8 cellular contexts compared by ENCODE assay signal in the genomic region with DNA sequence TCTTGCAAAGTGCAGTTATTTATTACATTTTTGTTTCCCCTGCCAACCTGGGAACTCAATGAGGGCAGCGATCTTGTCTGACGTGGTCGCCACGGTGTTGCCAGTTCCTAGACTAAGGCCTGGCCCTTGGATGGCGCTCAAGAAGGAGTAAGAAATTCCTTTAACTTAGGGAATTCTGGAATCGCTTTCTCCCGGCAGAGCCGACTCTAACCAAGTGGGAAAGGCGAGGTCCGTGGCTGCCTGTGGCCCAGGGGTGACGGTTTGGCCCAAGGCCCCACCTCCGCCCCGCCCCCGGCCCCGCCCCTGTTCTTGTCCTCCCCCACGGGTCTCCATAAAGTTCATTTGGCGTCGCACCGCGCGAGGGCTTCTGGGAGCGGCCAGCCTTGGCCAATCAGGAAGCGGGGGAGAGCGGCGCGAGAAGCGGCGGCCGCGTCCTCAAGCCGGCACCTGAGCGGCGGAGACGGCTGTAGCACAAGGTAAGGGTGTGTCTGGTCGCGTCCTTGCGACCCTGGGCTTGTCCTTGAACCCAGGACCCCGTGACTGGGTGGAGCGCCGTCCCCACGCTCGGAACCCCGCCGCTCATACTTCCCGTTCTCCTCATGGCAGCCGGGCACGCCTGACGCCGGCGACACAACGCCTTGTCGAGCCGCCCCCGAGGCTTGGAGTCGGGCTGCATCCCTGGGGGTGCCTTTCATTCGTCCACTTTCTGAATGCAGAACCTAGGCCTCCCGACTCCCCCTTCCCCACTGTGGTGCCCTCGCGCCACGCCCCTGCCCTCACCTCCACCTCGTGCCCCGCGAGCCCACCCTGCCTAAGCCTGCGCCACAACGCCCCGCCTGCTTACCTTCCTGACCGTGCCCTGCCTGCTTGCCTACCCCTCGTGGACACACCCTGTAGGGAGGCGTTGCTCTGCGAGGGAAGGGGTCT. TPM values are rescaled to one million over a fixed set of nuclear protein-coding genes. Genes with fewer than 3 reads are reported as not detected.
DNase-seq lines count a peak whose midpoint lies in the region; ATAC-seq and TF ChIP-seq lines count a peak whose summit lies in the region.

Gene NUP93, plus strand, starts transcription at position 394 of the 927 bp plus-strand sequence. CDS start 18,119 bp downstream, outside the sequence.

- H3K4me3 Mint-ChIP-seq in activated naive CD8-positive, alpha-beta T cell treated with anti-CD3 and anti-CD28 coated beads, Interleukin-2, amount 10 ng/mL, durations not matched to agents 7 days and 5 days, result no peak within 1 kb of the TSS

- H3K36me3 ChIP-seq in SU-DHL-6 (ENCODE audit: low read length), result no peaks in the 10 kb centered on the region
- H3K36me3 ChIP-seq in parathyroid adenoma (ENCODE audit: control insufficient read depth, insufficient read depth, low read length), result no peaks in the 10 kb centered on the region
- H3K36me3 ChIP-seq in tibial artery, result no peaks in the 10 kb centered on the region

- peak within 1 kb of the TSS; percentile 89 for H3K9ac ChIP-seq in SU-DHL-6 (ENCODE audit: low read length)
- H3K9ac ChIP-seq in parathyroid adenoma, result peak within 1 kb of the TSS; percentile 73

- TF ChIP-seq CTCF in SU-DHL-6 (IDR thresholded peaks at IDR 0.05; ENCODE audit: insufficient read depth, low read length, poor library complexity, severe bottlenecking) (no peak), parathyroid adenoma (IDR thresholded peaks at IDR 0.05) (no peak), tibial artery (IDR thresholded peaks at IDR 0.05) (no peak)

- intact Hi-C loops in Right ventricle myocardium superior (cut with DNase I), result no loop called here
- intact Hi-C loops in tibial artery (cut with DNase I; ENCODE audit: low total_unique reads), result no loop called here

- no peaks in the 10 kb centered on the region for H3K9me2 ChIP-seq in SU-DHL-6 (replicated peaks; ENCODE audit: insufficient read depth, low read length)

- ATAC-seq in HG02678 (IDR thresholded peaks at IDR 0.05; ENCODE audit: unreplicated experiment), result peak; percentile 91
- peak; percentile 94 for ATAC-seq in activated naive CD8-positive, alpha-beta T cell treated with anti-CD3 and anti-CD28 coated beads, Interleukin-2, amount 10 ng/mL, durations not matched to agents 7 days and 5 days (ENCODE audit: low read depth)
- peak; percentile 99 for ATAC-seq in Right ventricle myocardium superior (ENCODE audit: poor library complexity)

- peaks cover 49% of the 10 kb centered on the region for H3K79me2 ChIP-seq in SU-DHL-6 (ENCODE audit: insufficient read depth, low read length)
- H3K79me2 ChIP-seq in parathyroid adenoma, result peaks cover 38% of the 10 kb centered on the region

- POLR2A ChIA-PET in activated naive CD8-positive, alpha-beta T cell treated with anti-CD3 and anti-CD28 coated beads, Interleukin-2, amount 10 ng/mL, durations not matched to agents 7 days and 5 days (lab: Charles Lee), result interaction anchor here (0.9 to 1.5 kb wide), 2 partner anchors 21 to 126 kb away, joined by 3 to 5 read pairs; no protein-coding TSS in a partner anchor

- H3K9me3 Mint-ChIP-seq in activated naive CD8-positive, alpha-beta T cell treated with anti-CD3 and anti-CD28 coated beads, Interleukin-2, amount 10 ng/mL, durations not matched to agents 7 days and 5 days, result no peaks in the 10 kb centered on the region

- DNase-seq in NCI-H1417 (lab: John Stamatoyannopoulos, UW) (peak; percentile 84 to 94 (median 90)), Right ventricle myocardium superior (peak; percentile 96), tibial artery (peak; percentile 91 to 94)
- peak; percentile 90 for DNase-seq in activated naive CD8-positive, alpha-beta T cell treated with anti-CD3 and anti-CD28 coated beads, Interleukin-2, amount 10 ng/mL, durations not matched to agents 7 days and 5 days

- H3K27me3 ChIP-seq in SU-DHL-6 (ENCODE audit: low read length) (no peaks in the 10 kb centered on the region), parathyroid adenoma (ENCODE audit: control insufficient read depth, insufficient read depth, low read length) (no peaks in the 10 kb centered on the region), tibial artery (no peaks in the 10 kb centered on the region)

- H3K4me1 ChIP-seq in parathyroid adenoma, result no peaks in the 10 kb centered on the region
- H3K4me1 ChIP-seq in tibial artery, result peaks cover 0 to 29% (median 17%) of the 10 kb centered on the region in 4 donors

- H3F3A ChIP-seq in SU-DHL-6 (ENCODE audit: insufficient read depth), result no peaks in the 10 kb centered on the region

- H3K4me2 ChIP-seq in SU-DHL-6 (ENCODE audit: low read depth, low read length, poor library complexity, severe bottlenecking) (peak within 1 kb of the TSS; percentile 94), parathyroid adenoma (ENCODE audit: low read length) (peak within 1 kb of the TSS; percentile 100)

- TF ChIP-seq POLR2A in GM10847 (IDR thresholded peaks at IDR 0.05; ENCODE audit: extremely low read depth, insufficient read length), result peak; percentile 68

- no peaks in the 10 kb centered on the region for H3K9me3 ChIP-seq in SU-DHL-6 (ENCODE audit: insufficient read depth, low read length)
- H3K9me3 ChIP-seq in parathyroid adenoma (ENCODE audit: control insufficient read depth, low read length), result no peaks in the 10 kb centered on the region
- H3K9me3 ChIP-seq in tibial artery, result no peaks in the 10 kb centered on the region

- no peaks in the 10 kb centered on the region for H3K27me3 Mint-ChIP-seq in activated naive CD8-positive, alpha-beta T cell treated with anti-CD3 and anti-CD28 coated beads, Interleukin-2, amount 10 ng/mL, durations not matched to agents 7 days and 5 days

- H3K27ac ChIP-seq in SU-DHL-6 (ENCODE audit: low read depth, low read length), result peak within 1 kb of the TSS; percentile 27; the same call in 1 of the 2 replicates
- H3K27ac ChIP-seq in parathyroid adenoma, result peak within 1 kb of the TSS; percentile 87
- peak within 1 kb of the TSS; percentile 81 to 87 for H3K27ac ChIP-seq in tibial artery

- peak within 1 kb of the TSS; percentile 75 for H3K4me3 ChIP-seq in SU-DHL-6 (ENCODE audit: insufficient read depth, low read length, poor library complexity, severe bottlenecking)
- peak within 1 kb of the TSS; percentile 92 for H3K4me3 ChIP-seq in parathyroid adenoma (ENCODE audit: low read depth, low read length)
- peak within 1 kb of the TSS; percentile 91 to 95 for H3K4me3 ChIP-seq in tibial artery

- H2AFZ ChIP-seq in SU-DHL-6 (ENCODE audit: low read depth, low read length, severe bottlenecking), result peak within 1 kb of the TSS; percentile 97
- peak within 1 kb of the TSS; percentile 87 for H2AFZ ChIP-seq in parathyroid adenoma

- no peaks in the 10 kb centered on the region for H3K36me3 Mint-ChIP-seq in activated naive CD8-positive, alpha-beta T cell treated with anti-CD3 and anti-CD28 coated beads, Interleukin-2, amount 10 ng/mL, durations not matched to agents 7 days and 5 days

- H3K4me1 Mint-ChIP-seq in activated naive CD8-positive, alpha-beta T cell treated with anti-CD3 and anti-CD28 coated beads, Interleukin-2, amount 10 ng/mL, durations not matched to agents 7 days and 5 days, result peaks cover 14% of the 10 kb centered on the region

- H4K20me1 ChIP-seq in SU-DHL-6 (ENCODE audit: low read depth, low read length), result no peaks in the 10 kb centered on the region; the same call in 1 of the 2 replicates

- H3K27ac Mint-ChIP-seq in activated naive CD8-positive, alpha-beta T cell treated with anti-CD3 and anti-CD28 coated beads, Interleukin-2, amount 10 ng/mL, durations not matched to agents 7 days and 5 days, result peak within 1 kb of the TSS; percentile 80

RNA-seq across cellular contexts. Expression of gene NUP93, which starts in this region (rescaled TPM):
- total RNA-seq in activated naive CD8-positive, alpha-beta T cell treated with anti-CD3 and anti-CD28 coated beads, Interleukin-2, amount 10 ng/mL, durations not matched to agents 7 days and 5 days, result 10 to 100 TPM; 89.5 to 92.5 TPM
- 20.6 TPM for total RNA-seq in Right ventricle myocardium superior

Comparison
In these comparisons a context has a peak if more than half of its experiments do, and no peak if none do; other contexts are left out.
1. Peak in every context shown above with its lines: DNase-seq, ATAC-seq, H3K4me3 ChIP-seq and H3K27ac ChIP-seq.
2. H3K27ac ChIP-seq: peak in every context shown above with its lines; median percentile 87 in parathyroid adenoma; 84 in tibial artery; 27 in SU-DHL-6.